ENCODE assay signal across 19 cellular contexts in the genomic region with DNA sequence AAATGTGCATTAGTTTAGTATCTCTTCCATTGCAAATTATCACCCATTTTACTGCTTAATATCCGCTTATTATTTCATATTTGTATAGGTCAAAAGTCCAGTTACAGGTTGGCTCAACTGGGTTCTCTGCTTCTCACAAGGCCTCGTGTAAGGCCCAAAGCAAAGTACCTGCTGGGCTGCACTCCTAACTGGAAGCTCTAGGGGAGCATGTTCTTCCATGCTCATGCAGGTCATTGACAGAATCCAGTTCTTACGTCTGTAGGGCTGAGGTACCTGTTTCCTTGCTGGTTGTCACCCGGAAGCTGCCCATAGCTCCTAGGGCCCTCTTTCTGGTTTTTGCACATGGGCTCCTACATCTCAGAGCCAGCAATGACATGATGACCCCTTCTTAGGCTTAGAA.
DNase-seq lines count a peak whose midpoint lies in the region; ATAC-seq, FAIRE-seq and TF ChIP-seq lines count a peak whose summit lies in the region.
"Had no signal": no experiment of that assay in that cellular context is flagged by ENCODE, and none has a peak within 500 bp of the region (broad histone marks: within the 10 kb centered on the region; RNA-seq: fewer than 3 reads in every experiment).

No MANE protein-coding gene starts in this region.

- intact Hi-C loops in K562 (cut with micrococcal nuclease): no loop called here

- no peaks in the 10 kb centered on the region for H3K36me3 ChIP-seq in K562 (ENCODE audit: control insufficient read depth, insufficient read depth, low read length)
- H3K36me3 ChIP-seq in neuronal stem cell (replicated peaks in 1 of 2; ENCODE audit: control insufficient read depth in 2 of 2, insufficient read depth in 2 of 2, low read length in 2 of 2): no peaks in the 10 kb centered on the region
- H3K36me3 ChIP-seq: HAP-1 had no signal

- H4K8ac ChIP-seq in H9 (replicated peaks; ENCODE audit: insufficient read length, low read depth, low read length) (no peak overlapping the region), neuronal stem cell (ENCODE audit: low read depth, low read length) (no peak overlapping the region)

- peaks cover 3 to 9% (median 8%) of the 10 kb centered on the region in 3 experiments for H3K36me3 Mint-ChIP-seq in H9 (ENCODE audit: insufficient read depth in 1 of 3, low read depth in 3 of 3)
- H3K36me3 Mint-ChIP-seq: CD8-positive, alpha-beta memory T cell had no signal

- no peaks in the 10 kb centered on the region for H3K9me3 Mint-ChIP-seq in H9
- H3K9me3 Mint-ChIP-seq: CD8-positive, alpha-beta memory T cell had no signal

- H3K9me3 ChIP-seq in H9 (ENCODE audit: control insufficient read depth, low read depth, low read length) (no peaks in the 10 kb centered on the region), K562 (replicated peaks; ENCODE audit: control insufficient read depth, insufficient read depth, low read depth, low read length) (no peaks in the 10 kb centered on the region), neuronal stem cell (replicated peaks in 1 of 2; ENCODE audit: control insufficient read depth in 2 of 2, insufficient read depth in 1 of 2, low read depth in 1 of 2, low read length in 2 of 2) (no peaks in the 10 kb centered on the region)
- H3K9me3 ChIP-seq: Caco-2, HAP-1 had no signal

- H2AK5ac ChIP-seq in H9 (ENCODE audit: insufficient read length, low read length) (no peak overlapping the region), neuronal stem cell (ENCODE audit: low read depth, low read length) (no peak overlapping the region)

- BruUV-seq in K562 (replicated peaks; lab: Mats Ljungman, UMichigan): no TSS peak

- H2BK20ac ChIP-seq in H9 (ENCODE audit: low read depth, low read length, poor library complexity, severe bottlenecking): no peak overlapping the region

- H3K4me2 ChIP-seq in H9 (ENCODE audit: insufficient read depth, insufficient read length, low read length): no peak overlapping the region
- H3K4me2 ChIP-seq in K562 (ENCODE audit: insufficient read depth, low read length): no peak overlapping the region
- H3K4me2 ChIP-seq in neuronal stem cell (ENCODE audit: insufficient read depth, low read length, poor library complexity, severe bottlenecking): no peak overlapping the region
- H3K4me2 ChIP-seq: BLaER1 had no signal

- H3K4ac ChIP-seq in H9 (ENCODE audit: low read depth, low read length): no peak overlapping the region
- H3K4ac ChIP-seq in neuronal stem cell (ENCODE audit: low read length): no peak overlapping the region

- no peaks in the 10 kb centered on the region for H3K27me3 Mint-ChIP-seq in H9 (ENCODE audit: low read depth)

- H3K18ac ChIP-seq in H9 (ENCODE audit: insufficient read length, low read depth, low read length) (no peak overlapping the region), neuronal stem cell (ENCODE audit: low read length) (peak overlapping the region; percentile 1)

- POLR2A ChIA-PET in K562 (lab: Yijun Ruan, JAX): interaction anchor here (0.8 kb wide), 1 partner anchor 13 kb away, joined by 3 read pairs; no protein-coding TSS in a partner anchor

- H2BK15ac ChIP-seq in H9 (ENCODE audit: low read depth, low read length) (no peak overlapping the region), neuronal stem cell (ENCODE audit: low read length) (no peak overlapping the region)

- no peak overlapping the region for H3K4me3 Mint-ChIP-seq in H9
- H3K4me3 Mint-ChIP-seq: CD8-positive, alpha-beta memory T cell had no signal

- no peak for TF ChIP-seq RAD21 in K562 (CRISPR knock-in tag; conservative IDR thresholded peaks at IDR 0.05 in 1 of 2, IDR thresholded peaks at IDR 0.05 in 1 of 2)

- in situ Hi-C loops in K562 (cut with MboI): no loop called here

- H4K5ac ChIP-seq in H9 (ENCODE audit: insufficient read length, low read depth, low read length): no peak overlapping the region

- H3K4me3 ChIP-seq in K562 (no peak overlapping the region), neuronal stem cell (ENCODE audit: low read length in 2 of 2) (peak overlapping the region in 1 of 2 donors; percentile 18)
- H3K4me3 ChIP-seq: BLaER1, GM23248, HAP-1 had no signal

- DNase-seq in DMS53 (lab: John Stamatoyannopoulos, UW) (peak; percentile 38), DMS53 treated with DMSO at 0.1 percent for 48 hours (lab: John Stamatoyannopoulos, UW; ENCODE audit: unreplicated experiment) (no peak), H9 (no peak), K562 (ENCODE audit: extremely low read depth in 1 of 4, low spot score in 3 of 4) (no peak), neuronal stem cell (ENCODE audit: low spot score) (no peak), NCI-H2227 (lab: John Stamatoyannopoulos, UW; ENCODE audit: unreplicated experiment) (no peak)
- DNase-seq: 8988T; AML-193; Caco-2; CD8-positive, alpha-beta memory T cell; DMS79 treated with DMSO at 0.1 percent for 48 hours; GF-D8; GM23248; IMR-90; KG1 had no signal

- peak; percentile 28; the same call in 2 of the 3 replicates for TF ChIP-seq CTCF in H9 (conservative IDR thresholded peaks at IDR 0.05)
- TF ChIP-seq CTCF in K562 (IDR thresholded peaks at IDR 0.05 in 2 of 3, conservative IDR thresholded peaks at IDR 0.05 in 1 of 3; ENCODE audit: insufficient read depth in 2 of 3, low read depth in 1 of 3, low read length in 3 of 3): no peak

- no CpG with 5 or more reads among the region's 4 CpGs for WGBS in H9 (ENCODE audit: extremely low coverage, insufficient read length, low lambda C conversion rate)
- WGBS in K562 (ENCODE audit: insufficient coverage, low coverage, missing lambda C conversion rate): 53% methylated on average over 4 of the region's 4 CpGs
- WGBS in neuronal stem cell (ENCODE audit: extremely low coverage in 2 of 2, insufficient read length in 2 of 2, insufficient replicate concordance in 1 of 2), 2 donors: no CpG with 5 or more reads among the region's 4 CpGs

- no peaks in the 10 kb centered on the region for H3K9me1 ChIP-seq in K562 (ENCODE audit: control insufficient read depth, insufficient read depth, low read length)

- H3K14ac ChIP-seq in H9 (ENCODE audit: insufficient read depth, low read length): no peak overlapping the region; the same call in 1 of the 2 replicates
- H3K14ac ChIP-seq in neuronal stem cell (ENCODE audit: low read length): no peak overlapping the region

- no peak for TF ChIP-seq EP300 in K562 (IDR thresholded peaks at IDR 0.05; ENCODE audit: low read length)

- ATAC-seq in K562 (peak; percentile 59; the same call in 1 of the 3 replicates), GM19452 (IDR thresholded peaks at IDR 0.05; ENCODE audit: unreplicated experiment) (no peak), GM19328 (IDR thresholded peaks at IDR 0.05; ENCODE audit: unreplicated experiment) (no peak)

- H3K79me2 ChIP-seq in H9 (ENCODE audit: insufficient read depth, low read length) (no peaks in the 10 kb centered on the region; the same call in 1 of the 2 replicates), K562 (ENCODE audit: control insufficient read depth, insufficient read depth, low read length) (no peaks in the 10 kb centered on the region)

- no peak overlapping the region for H2BK5ac ChIP-seq in H9 (ENCODE audit: insufficient read length, low read length)
- H2BK5ac ChIP-seq in neuronal stem cell (ENCODE audit: low read length): no peak overlapping the region

- no peak overlapping the region for H3K9ac ChIP-seq in H9 (ENCODE audit: extremely low read depth, insufficient read length, low read length)
- no peak overlapping the region for H3K9ac ChIP-seq in K562 (ENCODE audit: insufficient read depth in 1 of 2, low read depth in 2 of 2, low read length in 2 of 2)
- H3K9ac ChIP-seq in neuronal stem cell (ENCODE audit: low read depth, low read length, poor library complexity): no peak overlapping the region
- H3K9ac ChIP-seq: BLaER1, GM23248 had no signal

- no peak overlapping the region for H3K56ac ChIP-seq in H9 (ENCODE audit: insufficient read length, low read depth, low read length)

- no peak for FAIRE-seq in K562 (lab: Jason Lieb, UNC)

- no peak overlapping the region for H2AFZ ChIP-seq in H9 (ENCODE audit: low read length)
- H2AFZ ChIP-seq in K562 (ENCODE audit: low read depth, low read length): no peak overlapping the region
- H2AFZ ChIP-seq in neuronal stem cell (ENCODE audit: low read length): no peak overlapping the region
- H2AFZ ChIP-seq: GM23248 had no signal

- H3K4me1 Mint-ChIP-seq in H9: no peaks in the 10 kb centered on the region
- H3K4me1 Mint-ChIP-seq: CD8-positive, alpha-beta memory T cell had no signal

- no peak overlapping the region for H3K27ac Mint-ChIP-seq in H9
- H3K27ac Mint-ChIP-seq: CD8-positive, alpha-beta memory T cell had no signal

- H3K4me1 ChIP-seq in H9 (ENCODE audit: insufficient read depth, low read length) (no peaks in the 10 kb centered on the region), K562 (replicated peaks in 1 of 2; ENCODE audit: control insufficient read depth in 2 of 2, insufficient read depth in 2 of 2, low read length in 2 of 2) (no peaks in the 10 kb centered on the region; a peak in 1 of 5 replicates), neuronal stem cell (ENCODE audit: control insufficient read depth in 2 of 2, insufficient read depth in 1 of 2, low read depth in 1 of 2, low read length in 2 of 2) (no peaks in the 10 kb centered on the region)
- H3K4me1 ChIP-seq: Caco-2 had no signal

- no peak for TF ChIP-seq POLR2A in K562 (conservative IDR thresholded peaks at IDR 0.05)

- H3K23ac ChIP-seq in H9 (ENCODE audit: insufficient read length, low read depth, low read length) (no peak overlapping the region), neuronal stem cell (ENCODE audit: low read depth, low read length, poor library complexity) (no peak overlapping the region)

- CTCF ChIA-PET in K562 (lab: Yijun Ruan, JAX; ENCODE audit: low intra/inter-chr PET ratio): no interaction called here

- H3T11ph ChIP-seq in H9 (ENCODE audit: low read length): no peak overlapping the region

- H2BK120ac ChIP-seq in H9 (ENCODE audit: low read depth, low read length, poor library complexity, severe bottlenecking): no peak overlapping the region
- no peak overlapping the region for H2BK120ac ChIP-seq in neuronal stem cell (ENCODE audit: low read depth, low read length)

- H3K27ac ChIP-seq in H9 (ENCODE audit: insufficient read length, low read depth, low read length) (no peak overlapping the region), K562 (ENCODE audit: extremely low read depth, low read depth, low read length) (no peak overlapping the region), neuronal stem cell (replicated peaks; ENCODE audit: low read length) (no peak overlapping the region)
- H3K27ac ChIP-seq: BLaER1, GM23248 had no signal

- H3K79me1 ChIP-seq in H9 (ENCODE audit: insufficient read depth, low read depth, low read length, poor library complexity, severe bottlenecking) (no peaks in the 10 kb centered on the region), neuronal stem cell (ENCODE audit: low read depth, low read length) (no peaks in the 10 kb centered on the region)

- H4K20me1 ChIP-seq in H9 (ENCODE audit: control insufficient read depth, insufficient read depth, insufficient read length) (no peaks in the 10 kb centered on the region), K562 (replicated peaks; ENCODE audit: control insufficient read depth, insufficient read depth, low read length) (no peaks in the 10 kb centered on the region)
- H4K20me1 ChIP-seq: BLaER1 had no signal

- H4K91ac ChIP-seq in H9 (ENCODE audit: insufficient read length, low read depth, low read length): no peak overlapping the region
- no peak overlapping the region for H4K91ac ChIP-seq in neuronal stem cell (ENCODE audit: low read depth, low read length, poor library complexity)

- no peak overlapping the region for H2BK12ac ChIP-seq in H9 (ENCODE audit: insufficient read length, low read depth, low read length)
- no peak overlapping the region for H2BK12ac ChIP-seq in neuronal stem cell (ENCODE audit: low read length)

- no peaks in the 10 kb centered on the region for H3K27me3 ChIP-seq in H9 (ENCODE audit: insufficient read depth, low read length)
- no peaks in the 10 kb centered on the region for H3K27me3 ChIP-seq in K562 (ENCODE audit: control insufficient read depth in 2 of 2, insufficient read depth in 2 of 2, low read length in 2 of 2)
- H3K27me3 ChIP-seq in neuronal stem cell (ENCODE audit: control insufficient read depth in 3 of 3, insufficient read depth in 3 of 3, low read depth in 1 of 3, low read length in 3 of 3): no peaks in the 10 kb centered on the region
- H3K27me3 ChIP-seq: BLaER1 had no signal

- no peaks in the 10 kb centered on the region for H3K23me2 ChIP-seq in H9 (ENCODE audit: insufficient read length, low read depth, low read length, poor library complexity, severe bottlenecking)
